ENCODE assay signal across 1 cellular context in genomic region chr19:40570313-40571004, GRCh38.
TF ChIP-seq lines count a peak whose summit lies in the region.

No MANE protein-coding gene starts in this region.

TF ChIP-seq in SK-N-SH, 30 proteins besides CTCF, POLR2A, EP300 and RAD21 (continued from another document):
- TF ChIP-seq ZBTB33 (IDR thresholded peaks at IDR 0.05; ENCODE audit: borderline replicate concordance, low read depth): no peak
- no peak for TF ChIP-seq PBX3 (IDR thresholded peaks at IDR 0.05)
- no peak for TF ChIP-seq MEF2A (IDR thresholded peaks at IDR 0.05; ENCODE audit: borderline replicate concordance, low read depth)
- no peak; the same call in 1 of the 2 replicates for TF ChIP-seq TAF1 (IDR thresholded peaks at IDR 0.05; ENCODE audit: borderline replicate concordance, low read depth, low read length)
- 0 out of 2 replicates have a peak, but pooled peaks have one; percentile 31 for TF ChIP-seq POLR2AphosphoS5 (IDR thresholded peaks at IDR 0.05; ENCODE audit: low read depth, low read length)
